ENCODE assay signal across 8 cellular contexts in genomic region chr1:40709802-40710278, GRCh38. TPM values are rescaled to one million over a fixed set of nuclear protein-coding genes. Genes with fewer than 3 reads are reported as not detected.
A peak's percentile ranks its signal among the peaks of the same experiment; 100 is the strongest.
DNase-seq lines count a peak whose midpoint lies in the region; ATAC-seq and TF ChIP-seq lines count a peak whose summit lies in the region.

No MANE protein-coding gene starts in this region.

- H3F3A ChIP-seq in GM23248 (ENCODE audit: insufficient read depth), result peaks cover 31% of the 10 kb centered on the region

- intact Hi-C loops in activated CD8-positive, alpha-beta T cell treated with anti-CD3 and anti-CD28 coated beads for 36 hours (cut with micrococcal nuclease), result no loop called here

- no peak for TF ChIP-seq CTCF in activated CD8-positive, alpha-beta T cell treated with anti-CD3 and anti-CD28 coated beads for 36 hours (IDR thresholded peaks at IDR 0.05)
- TF ChIP-seq CTCF in hepatocyte (IDR thresholded peaks at IDR 0.05; ENCODE audit: poor library complexity), result no peak
- TF ChIP-seq CTCF in GM13977 (IDR thresholded peaks at IDR 0.05; ENCODE audit: extremely low read depth, insufficient read depth, missing control alignments), result no peak

- POLR2A ChIA-PET in activated CD8-positive, alpha-beta T cell treated with anti-CD3 and anti-CD28 coated beads for 36 hours (lab: Charles Lee), result interaction anchor here (1.0 to 6.5 kb wide), 4 partner anchors 9 to 81 kb away, joined by 3 to 60 read pairs (median 4); partner anchors contain the start of gene NFYC

- no peaks in the 10 kb centered on the region for H3K9me2 ChIP-seq in GM23248 (ENCODE audit: insufficient read depth)
- no peaks in the 10 kb centered on the region for H3K9me2 ChIP-seq in hepatocyte (replicated peaks; ENCODE audit: insufficient read depth)

- H3K4me1 ChIP-seq in GM23248 (ENCODE audit: insufficient read depth) (peaks cover 40% of the 10 kb centered on the region), hepatocyte (ENCODE audit: insufficient read depth) (peaks cover 16% of the 10 kb centered on the region), skeletal muscle satellite cell (ENCODE audit: control insufficient read depth, insufficient read depth, low read length) (peaks cover 38% of the 10 kb centered on the region)

- peaks cover 24% of the 10 kb centered on the region for H3K36me3 Mint-ChIP-seq in activated CD8-positive, alpha-beta T cell treated with anti-CD3 and anti-CD28 coated beads for 36 hours (ENCODE audit: low read depth)

- H3K9ac ChIP-seq in GM23248, result peak overlapping the region; percentile 65
- H3K9ac ChIP-seq in skeletal muscle satellite cell (ENCODE audit: low read depth, low read length), result peak overlapping the region; percentile 70

- no peak for ATAC-seq in activated CD8-positive, alpha-beta T cell treated with anti-CD3 and anti-CD28 coated beads for 36 hours
- ATAC-seq in HG02840 (IDR thresholded peaks at IDR 0.05; ENCODE audit: low FRiP score, unreplicated experiment), result no peak

- H3K27me3 Mint-ChIP-seq in activated CD8-positive, alpha-beta T cell treated with anti-CD3 and anti-CD28 coated beads for 36 hours, result no peaks in the 10 kb centered on the region

- peaks cover 57% of the 10 kb centered on the region for H3K4me1 Mint-ChIP-seq in activated CD8-positive, alpha-beta T cell treated with anti-CD3 and anti-CD28 coated beads for 36 hours (ENCODE audit: low read depth)

- in situ Hi-C loops in GM23248 (cut with MboI) (no loop called here), GM13977 (cut with MboI; ENCODE audit: low pct_unique_long_range_greater_than_20kb, low sequenced_read_pairs, unreplicated experiment) (no loop called here)

- 1 to 7% methylated on average over 3 of the region's 3 CpGs for WGBS in GM23248 (ENCODE audit: low coverage in 1 of 2, low lambda C conversion rate in 2 of 2, missing lambda C conversion rate in 2 of 2), 2 experiments
- WGBS in hepatocyte (ENCODE audit: low lambda C conversion rate, missing lambda C conversion rate), result 4% methylated on average over 3 of the region's 3 CpGs

- H3K9me3 Mint-ChIP-seq in activated CD8-positive, alpha-beta T cell treated with anti-CD3 and anti-CD28 coated beads for 36 hours, result no peaks in the 10 kb centered on the region

- CTCF ChIA-PET in activated CD8-positive, alpha-beta T cell treated with anti-CD3 and anti-CD28 coated beads for 36 hours (lab: Charles Lee), result interaction anchor here (1.3 to 3.4 kb wide), 5 partner anchors 9 to 18 kb away, joined by 3 to 13 read pairs (median 5); partner anchors contain the start of gene NFYC

- DNase-seq in GM23248 (no peak), hepatocyte (ENCODE audit: low spot score) (no peak), medulla oblongata (ENCODE audit: extremely low spot score) (no peak), HK-2 (ENCODE audit: unreplicated experiment) (no peak), GM13977 (ENCODE audit: low spot score) (no peak)
- DNase-seq in activated CD8-positive, alpha-beta T cell treated with anti-CD3 and anti-CD28 coated beads for 36 hours, result no peak

- H3K4me2 ChIP-seq in GM23248 (ENCODE audit: unreplicated experiment) (peak overlapping the region; percentile 71), hepatocyte (peak overlapping the region; percentile 82), skeletal muscle satellite cell (ENCODE audit: low read length) (peak overlapping the region; percentile 80)

- no peaks in the 10 kb centered on the region for H4K20me1 ChIP-seq in GM23248 (ENCODE audit: insufficient read depth)
- peaks cover 2% of the 10 kb centered on the region for H4K20me1 ChIP-seq in hepatocyte (ENCODE audit: insufficient read depth, poor library complexity, severe bottlenecking)

- H2AFZ ChIP-seq in GM23248, result peak overlapping the region; percentile 82
- no peak overlapping the region for H2AFZ ChIP-seq in hepatocyte

- H3K9me3 ChIP-seq in GM23248 (ENCODE audit: low read depth) (no peaks in the 10 kb centered on the region), hepatocyte (ENCODE audit: low read depth) (no peaks in the 10 kb centered on the region), skeletal muscle satellite cell (replicated peaks; ENCODE audit: low read length) (no peaks in the 10 kb centered on the region)

- H3K79me2 ChIP-seq in GM23248 (ENCODE audit: insufficient read depth), result peaks cover 96% of the 10 kb centered on the region
- peaks cover 93% of the 10 kb centered on the region for H3K79me2 ChIP-seq in hepatocyte

- H3K4me3 ChIP-seq in GM23248 (peak overlapping the region; percentile 75), hepatocyte (peak overlapping the region; percentile 21), skeletal muscle satellite cell (ENCODE audit: low read length) (peak overlapping the region; percentile 73)

- peak overlapping the region; percentile 93 for H3K4me3 Mint-ChIP-seq in activated CD8-positive, alpha-beta T cell treated with anti-CD3 and anti-CD28 coated beads for 36 hours

- H3K36me3 ChIP-seq in GM23248 (ENCODE audit: low read depth) (no peaks in the 10 kb centered on the region), hepatocyte (replicated peaks; ENCODE audit: insufficient read depth, low read depth) (no peaks in the 10 kb centered on the region), skeletal muscle satellite cell (ENCODE audit: insufficient read depth, low read length) (no peaks in the 10 kb centered on the region)

- peak overlapping the region; percentile 94 for H3K27ac Mint-ChIP-seq in activated CD8-positive, alpha-beta T cell treated with anti-CD3 and anti-CD28 coated beads for 36 hours

- H3K27me3 ChIP-seq in GM23248 (replicated peaks; ENCODE audit: insufficient read depth), result no peaks in the 10 kb centered on the region
- H3K27me3 ChIP-seq in hepatocyte, result no peaks in the 10 kb centered on the region
- H3K27me3 ChIP-seq in skeletal muscle satellite cell (ENCODE audit: control insufficient read depth, insufficient read depth, low read length), result no peaks in the 10 kb centered on the region

- H3K27ac ChIP-seq in GM23248, result peak overlapping the region; percentile 69
- peak overlapping the region; percentile 54 for H3K27ac ChIP-seq in hepatocyte

RNA-seq across cellular contexts. Expression of gene NFYC, which starts 18.3 kb away (rescaled TPM):
- 23.7 and 24.5 TPM in 2 replicates for total RNA-seq in GM23248 (2014; rRNA removed; shearing (Covaris generic))
- polyA plus RNA-seq in GM23248 (2016; fragmentation: Nextera tagmentation; extraction: Ambion mirVana) (28.3 and 33.1 TPM in 2 replicates), hepatocyte (52.5 and 54.8 TPM in 2 replicates)
- 10 to 100 TPM; 45.6 to 53.8 TPM for total RNA-seq in activated CD8-positive, alpha-beta T cell treated with anti-CD3 and anti-CD28 coated beads for 36 hours
- 38.6 and 44.1 TPM in 2 replicates for total RNA-seq in hepatocyte
- total RNA-seq in skeletal muscle satellite cell (2012; rRNA removed), result 17.9 and 18.5 TPM in 2 replicates

RNA-seq across cellular contexts. Expression of gene RIMS3, which starts 44.4 kb away (rescaled TPM):
- 0.25 TPM in 1 of 2 replicates, not detected in the other for total RNA-seq in GM23248 (2014; rRNA removed; shearing (Covaris generic))
- polyA plus RNA-seq in GM23248 (2016; fragmentation: Nextera tagmentation; extraction: Ambion mirVana) (0.08 and 0.18 TPM in 2 replicates), hepatocyte (0.32 and 1.4 TPM in 2 replicates)
- total RNA-seq in activated CD8-positive, alpha-beta T cell treated with anti-CD3 and anti-CD28 coated beads for 36 hours, result 1 to 10 TPM; 3.0 to 3.9 TPM
- 1.0 and 1.6 TPM in 2 replicates for total RNA-seq in hepatocyte
- total RNA-seq in skeletal muscle satellite cell (2012; rRNA removed), result under 0.01 and 0.22 TPM in 2 replicates

Comparison
In these comparisons a context has a peak if more than half of its experiments do, and no peak if none do; other contexts are left out.
1. H3K4me3 ChIP-seq: peak in every context shown above with its lines; median percentile 75 in GM23248; 73 in skeletal muscle satellite cell; 21 in hepatocyte.